Comparison of ENCODE assay signal across 19 cellular contexts in the genomic region with DNA sequence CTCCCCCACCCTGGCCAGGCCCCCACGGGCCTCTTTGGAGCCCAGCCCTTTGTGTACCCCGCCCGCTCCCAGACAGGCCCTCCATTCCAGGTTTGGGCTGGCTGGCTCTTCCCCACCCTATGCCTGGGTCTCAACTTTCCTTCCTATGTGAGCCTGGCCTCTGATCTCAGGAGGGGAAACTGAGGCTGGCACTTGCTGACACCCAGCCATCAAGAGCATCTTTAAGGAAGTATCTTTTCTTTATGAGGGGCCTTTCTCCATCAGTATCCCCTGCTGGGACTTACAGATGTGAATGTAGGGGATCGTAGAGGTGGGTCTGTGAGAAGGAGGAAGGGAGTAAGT. TPM values are rescaled to one million over a fixed set of nuclear protein-coding genes. Genes with fewer than 3 reads are reported as not detected.
DNase-seq lines count a peak whose midpoint lies in the region; ATAC-seq, FAIRE-seq and TF ChIP-seq lines count a peak whose summit lies in the region.
"Had no signal": no experiment of that assay in that cellular context is flagged by ENCODE, and none has a peak within 500 bp of the region (broad histone marks: within the 10 kb centered on the region; RNA-seq: fewer than 3 reads in every experiment).

No MANE protein-coding gene starts in this region.

- no peaks in the 10 kb centered on the region for H3K4me1 Mint-ChIP-seq in natural killer cell

- peak overlapping the region; percentile 88 for H3K27ac ChIP-seq in GM23248
- peak overlapping the region; percentile 69 for H3K27ac ChIP-seq in RWPE2 (ENCODE audit: poor library complexity, severe bottlenecking)
- H3K27ac ChIP-seq in esophagus squamous epithelium, result peak overlapping the region; percentile 89 to 97 (median 94)
- peak overlapping the region; percentile 72 to 79 for H3K27ac ChIP-seq in prostate gland
- H3K27ac ChIP-seq: ascending aorta, parathyroid adenoma had no signal

- intact Hi-C loops in esophagus squamous epithelium (cut with DNase I) (no loop called here), prostate gland (cut with DNase I) (no loop called here), natural killer cell (cut with micrococcal nuclease) (no loop called here)

- FAIRE-seq in HTR-8/SVneo (lab: Jason Lieb, UNC), result no peak
- FAIRE-seq: frontal cortex, TTC549 had no signal

- in situ Hi-C loops in GM23248 (cut with MboI), result no loop called here

- H3K36me3 ChIP-seq in GM23248 (ENCODE audit: low read depth) (no peaks in the 10 kb centered on the region), RWPE2 (ENCODE audit: low read depth) (no peaks in the 10 kb centered on the region), esophagus squamous epithelium (peaks cover 0 to 15% (median 0%) of the 10 kb centered on the region in 3 donors), prostate gland (no peaks in the 10 kb centered on the region)
- H3K36me3 ChIP-seq: ascending aorta had no signal

- TF ChIP-seq CTCF in RWPE2 (IDR thresholded peaks at IDR 0.05; ENCODE audit: poor library complexity, severe bottlenecking), result no peak
- TF ChIP-seq CTCF in esophagus squamous epithelium (IDR thresholded peaks at IDR 0.05), result no peak
- no peak for TF ChIP-seq CTCF in prostate gland (IDR thresholded peaks at IDR 0.05)
- no peak for TF ChIP-seq CTCF in natural killer cell (IDR thresholded peaks at IDR 0.05)

- H4K20me1 ChIP-seq in GM23248 (ENCODE audit: insufficient read depth), result no peaks in the 10 kb centered on the region

- H3K9ac ChIP-seq in GM23248, result peak overlapping the region; percentile 74
- H3K9ac ChIP-seq: parathyroid adenoma had no signal

- peak overlapping the region; percentile 42 for H3K4me2 ChIP-seq in GM23248 (ENCODE audit: unreplicated experiment)

- WGBS in GM23248 (ENCODE audit: low coverage in 1 of 2, low lambda C conversion rate in 2 of 2, missing lambda C conversion rate in 2 of 2), 2 experiments, result 36 to 39% methylated on average over 4 of the region's 4 CpGs
- 42 to 100% methylated on average over 1 to 4 of the region's 4 CpGs for WGBS in esophagus squamous epithelium, 2 donors
- WGBS in prostate gland, result 60% methylated on average over 4 of the region's 4 CpGs

- H3K4me1 ChIP-seq in GM23248 (ENCODE audit: insufficient read depth) (peaks cover 67% of the 10 kb centered on the region), RWPE2 (ENCODE audit: insufficient read depth, poor library complexity, severe bottlenecking) (peaks cover 44% of the 10 kb centered on the region), esophagus squamous epithelium (peaks cover 33 to 86% (median 34%) of the 10 kb centered on the region in 3 donors), prostate gland (replicated peaks) (peaks cover 6% of the 10 kb centered on the region)
- H3K4me1 ChIP-seq: ascending aorta, parathyroid adenoma had no signal

- H3K4me3 Mint-ChIP-seq in natural killer cell, result no peak overlapping the region
- H3K4me3 Mint-ChIP-seq: CD4-positive, CD25-positive, alpha-beta regulatory T cell had no signal

- H3K27me3 ChIP-seq in GM23248 (replicated peaks; ENCODE audit: insufficient read depth), result no peaks in the 10 kb centered on the region
- H3K27me3 ChIP-seq in RWPE2 (ENCODE audit: insufficient read depth, poor library complexity, severe bottlenecking), result no peaks in the 10 kb centered on the region
- peaks cover 0 to 7% (median 0%) of the 10 kb centered on the region in 4 donors for H3K27me3 ChIP-seq in esophagus squamous epithelium
- no peaks in the 10 kb centered on the region for H3K27me3 ChIP-seq in prostate gland (replicated peaks; ENCODE audit: insufficient read depth)
- H3K27me3 ChIP-seq: ascending aorta had no signal

- H3K4me3 ChIP-seq in GM23248, result no peak overlapping the region
- no peak overlapping the region for H3K4me3 ChIP-seq in RWPE2 (ENCODE audit: severe bottlenecking)
- H3K4me3 ChIP-seq in esophagus squamous epithelium, result peak overlapping the region; percentile 24 to 64 (median 39)
- H3K4me3 ChIP-seq in prostate gland, result no peak overlapping the region
- H3K4me3 ChIP-seq: ascending aorta had no signal

- peaks cover 0 to 2% of the 10 kb centered on the region in 2 donors for H3K27me3 Mint-ChIP-seq in natural killer cell (ENCODE audit: low read depth in 2 of 2)
- H3K27me3 Mint-ChIP-seq: CD4-positive, CD25-positive, alpha-beta regulatory T cell had no signal

- no peak for DNase-seq in GM23248
- no peak for DNase-seq in RWPE2 (ENCODE audit: low spot score)
- DNase-seq in esophagus squamous epithelium (lab: John Stamatoyannopoulos, UW), result no peak
- no peak for DNase-seq in prostate gland (ENCODE audit: low spot score)
- no peak for DNase-seq in HTR-8/SVneo (ENCODE audit: insufficient read length, low spot score)
- no peak for DNase-seq in HuH-7.5 (ENCODE audit: low spot score)
- DNase-seq in natural killer cell, result no peak
- DNase-seq in putamen (ENCODE audit: low spot score), result no peak
- DNase-seq: activated effector memory CD4-positive, alpha-beta T cell treated with anti-CD3 and anti-CD28 coated beads, Interleukin-2, amount 50 U/mL, for 16 hours; CD4-positive, CD25-positive, alpha-beta regulatory T cell; NCI-H2029; NCI-H526 treated with DMSO at 0.1 percent for 48 hours had no signal

- no peaks in the 10 kb centered on the region for H3K79me2 ChIP-seq in GM23248 (ENCODE audit: insufficient read depth)
- H3K79me2 ChIP-seq: parathyroid adenoma had no signal

- no peak for ATAC-seq in RWPE2 (ENCODE audit: low read depth)
- ATAC-seq in natural killer cell, result no peak

- H3F3A ChIP-seq in GM23248 (ENCODE audit: insufficient read depth), result peaks cover 43% of the 10 kb centered on the region

- H2AFZ ChIP-seq in GM23248, result peak overlapping the region; percentile 69
- H2AFZ ChIP-seq: parathyroid adenoma had no signal

- no peaks in the 10 kb centered on the region for H3K9me2 ChIP-seq in GM23248 (ENCODE audit: insufficient read depth)

- no peak for TF ChIP-seq POLR2A in esophagus squamous epithelium (IDR thresholded peaks at IDR 0.05)
- TF ChIP-seq POLR2A in prostate gland (IDR thresholded peaks at IDR 0.05), result no peak

- no peaks in the 10 kb centered on the region for H3K36me3 Mint-ChIP-seq in natural killer cell
- H3K36me3 Mint-ChIP-seq: CD4-positive, CD25-positive, alpha-beta regulatory T cell had no signal

- no peaks in the 10 kb centered on the region for H3K9me3 Mint-ChIP-seq in natural killer cell

- no peak overlapping the region for H3K27ac Mint-ChIP-seq in natural killer cell

- H3K9me3 ChIP-seq in GM23248 (ENCODE audit: low read depth) (no peaks in the 10 kb centered on the region), RWPE2 (ENCODE audit: severe bottlenecking) (no peaks in the 10 kb centered on the region), esophagus squamous epithelium (no peaks in the 10 kb centered on the region), prostate gland (no peaks in the 10 kb centered on the region)
- H3K9me3 ChIP-seq: ascending aorta had no signal

RNA-seq across cellular contexts. Expression of gene NECTIN4, which starts 5.6 kb away (rescaled TPM):
- 0.54 TPM in 1 of 2 replicates, not detected in the other for total RNA-seq in GM23248 (2014; rRNA removed; shearing (Covaris generic))
- polyA plus RNA-seq in GM23248 (2016; fragmentation: Nextera tagmentation; extraction: Ambion mirVana), result 0.40 and 0.54 TPM in 2 replicates
- 100 to 1,000 TPM in 2 of 4 donors, 10 to 100 TPM in 2; 52.7 to 161 (median 96.2) TPM for total RNA-seq in esophagus squamous epithelium
- total RNA-seq in prostate gland, result 10 to 100 TPM in 1 of 2 donors, 1 to 10 TPM in 1; 9.6 to 18.6 TPM
- total RNA-seq in natural killer cell, result under 1 TPM in 2 of 3 donors, not detected in 1; 0.07 to 0.09 TPM
- total RNA-seq: ascending aorta; CD4-positive, CD25-positive, alpha-beta regulatory T cell; frontal cortex; mesenteric fat pad; temporal lobe had no signal

RNA-seq across cellular contexts. Expression of gene ARHGAP30, which starts 14.0 kb away (rescaled TPM):
- not detected in 2 replicates for total RNA-seq in GM23248 (2014; rRNA removed; shearing (Covaris generic))
- 0.21 and 0.29 TPM in 2 replicates for polyA plus RNA-seq in GM23248 (2016; fragmentation: Nextera tagmentation; extraction: Ambion mirVana)
- 10 to 100 TPM in 2 of 4 donors, 1 to 10 TPM in 2; 2.9 to 13.5 (median 7.4) TPM for total RNA-seq in esophagus squamous epithelium
- 1 to 10 TPM; 3.2 to 5.3 TPM for total RNA-seq in prostate gland
- total RNA-seq in natural killer cell, result 100 to 1,000 TPM; 246 to 310 (median 272) TPM
- total RNA-seq: dermis microvascular lymphatic vessel endothelial cell had no signal

RNA-seq across cellular contexts. Expression of gene KLHDC9, which starts 14.4 kb away (rescaled TPM):
- total RNA-seq in GM23248 (2014; rRNA removed; shearing (Covaris generic)), result 3.7 and 5.6 TPM in 2 replicates
- polyA plus RNA-seq in GM23248 (2016; fragmentation: Nextera tagmentation; extraction: Ambion mirVana), result 3.2 and 3.3 TPM in 2 replicates
- total RNA-seq in esophagus squamous epithelium, result 1 to 10 TPM in 3 of 4 donors, under 1 TPM in 1; 0.31 to 2.7 (median 1.7) TPM
- total RNA-seq in prostate gland, result 10 to 100 TPM; 24.8 to 33.3 TPM
- under 1 TPM in 2 of 3 donors, not detected in 1; 0.49 to 0.50 TPM for total RNA-seq in natural killer cell
- total RNA-seq: CD4-positive, CD25-positive, alpha-beta regulatory T cell; mesenteric fat pad had no signal

RNA-seq across cellular contexts. Expression of gene PFDN2, which starts 34.1 kb away (rescaled TPM):
- total RNA-seq in GM23248 (2014; rRNA removed; shearing (Covaris generic)), result 32.4 and 35.9 TPM in 2 replicates
- polyA plus RNA-seq in GM23248 (2016; fragmentation: Nextera tagmentation; extraction: Ambion mirVana), result 121 and 125 TPM in 2 replicates
- total RNA-seq in esophagus squamous epithelium, result 10 to 100 TPM; 27.0 to 59.2 (median 45.3) TPM
- 10 to 100 TPM; 33.6 to 36.0 TPM for total RNA-seq in prostate gland
- total RNA-seq in natural killer cell, result 10 to 100 TPM; 31.6 to 40.0 (median 35.0) TPM

RNA-seq across cellular contexts. Expression of gene NIT1, which starts 34.2 kb away (rescaled TPM):
- 16.6 and 24.3 TPM in 2 replicates for total RNA-seq in GM23248 (2014; rRNA removed; shearing (Covaris generic))
- 30.4 and 30.9 TPM in 2 replicates for polyA plus RNA-seq in GM23248 (2016; fragmentation: Nextera tagmentation; extraction: Ambion mirVana)
- total RNA-seq in esophagus squamous epithelium (10 to 100 TPM; 16.9 to 28.6 (median 22.1) TPM), prostate gland (10 to 100 TPM; 31.1 to 51.7 TPM), natural killer cell (10 to 100 TPM; 26.5 to 31.7 (median 31.6) TPM)

Comparison
In these comparisons a context has a peak if more than half of its experiments do, and no peak if none do; other contexts are left out.
1. H3K4me3 ChIP-seq: peak in esophagus squamous epithelium (4 of 4); none in GM23248 (single experiment), RWPE2 (single experiment) and prostate gland (0 of 2).
2. RNA of gene ARHGAP30, which starts 14.0 kb away (total RNA-seq): 246 to 310 TPM in natural killer cell; 2.9 to 13.5 TPM in esophagus squamous epithelium, 3.2 to 5.3 TPM in prostate gland and not detected in GM23248; every median in the first group is over 10 times any median in the second.
3. Peak in every context shown above with its lines, with median percentiles within 50 percentile points of each other: H3K27ac ChIP-seq.